ENCODE assay signal across 8 cellular contexts in genomic region chr9:126862461-126862830, GRCh38. TPM values are rescaled to one million over a fixed set of nuclear protein-coding genes. Genes with fewer than 3 reads are reported as not detected.
DNase-seq lines count a peak whose midpoint lies in the region; ATAC-seq and TF ChIP-seq lines count a peak whose summit lies in the region.

No MANE protein-coding gene starts in this region.

- DNase-seq in PC-3 (no peak), fibroblast of pulmonary artery (ENCODE audit: low read depth) (no peak), NCI-H510A (lab: John Stamatoyannopoulos, UW) (no peak), HCEC 1CT (no peak)

- H3K4me3 ChIP-seq in GM08714 (ENCODE audit: low read length) (peak overlapping the region; percentile 81; the same call in 1 of the 2 replicates), PC-3 (ENCODE audit: low read length) (peak overlapping the region; percentile 87), fibroblast of pulmonary artery (replicated peaks; ENCODE audit: low read depth, low read length) (peak overlapping the region; percentile 72), rectal smooth muscle tissue (ENCODE audit: low read length) (peak overlapping the region; percentile 87)

- peak overlapping the region; percentile 97 for H3K4me2 ChIP-seq in PC-3 (ENCODE audit: low read length)

- no TSS peak for BruUV-seq in PC-3 (replicated peaks; lab: Mats Ljungman, UMichigan)

- H2AFZ ChIP-seq in PC-3 (ENCODE audit: low read length) = peak overlapping the region; percentile 53; the same call in 1 of the 2 replicates

- no peaks in the 10 kb centered on the region for H3K9me2 ChIP-seq in PC-3 (replicated peaks; ENCODE audit: low read length)

- TF ChIP-seq CTCF in PC-3 (conservative IDR thresholded peaks at IDR 0.05; ENCODE audit: low read depth, low read length) = no peak
- no peak for TF ChIP-seq CTCF in fibroblast of pulmonary artery (IDR thresholded peaks at IDR 0.05; ENCODE audit: low read length, missing control alignments)

- intact Hi-C loops in PC-3 (cut with micrococcal nuclease) = loop anchor here (10.0 kb wide), 1 partner anchor 52 kb away; the partner anchor contains the start of gene RALGPS1

- H3K4me1 ChIP-seq in PC-3 (ENCODE audit: insufficient read depth, low read length) (peaks cover 17% of the 10 kb centered on the region), rectal smooth muscle tissue (ENCODE audit: control insufficient read depth, insufficient read depth, low read length) (peaks cover 9% of the 10 kb centered on the region)

- H4K20me1 ChIP-seq in PC-3 (ENCODE audit: low read length) = 0 out of 2 replicates have a peak, but pooled peaks cover 5% of the 10 kb centered on the region

- H3K27me3 ChIP-seq in PC-3 (ENCODE audit: low read length) = no peaks in the 10 kb centered on the region
- no peaks in the 10 kb centered on the region for H3K27me3 ChIP-seq in rectal smooth muscle tissue (ENCODE audit: control insufficient read depth, insufficient read depth, low read length)

- H3K27ac ChIP-seq in PC-3 (ENCODE audit: low read length) (no peak overlapping the region), rectal smooth muscle tissue (ENCODE audit: low read depth, low read length) (no peak overlapping the region)

- CTCF ChIA-PET in PC-3 (lab: Charles Lee) = no interaction called here

- H3K9me3 ChIP-seq in PC-3 (ENCODE audit: low read length) = no peaks in the 10 kb centered on the region

- peaks cover 35% of the 10 kb centered on the region for H3K79me2 ChIP-seq in PC-3 (ENCODE audit: low read length)

- H3F3A ChIP-seq in PC-3 (ENCODE audit: low read length, unreplicated experiment) = no peaks in the 10 kb centered on the region

- POLR2A ChIA-PET in PC-3 (lab: Charles Lee; ENCODE audit: unreplicated experiment) = no interaction called here

- H3K9ac ChIP-seq in PC-3 (ENCODE audit: low read length) = no peak overlapping the region
- no peak overlapping the region for H3K9ac ChIP-seq in rectal smooth muscle tissue (ENCODE audit: low read length)

- ATAC-seq in PC-3 (no peak), GM19455 (IDR thresholded peaks at IDR 0.05; ENCODE audit: unreplicated experiment) (no peak), HG02571 (IDR thresholded peaks at IDR 0.05; ENCODE audit: unreplicated experiment) (no peak)

- H3K36me3 ChIP-seq in PC-3 (ENCODE audit: low read depth, low read length) (no peaks in the 10 kb centered on the region; the same call in 1 of the 2 replicates), rectal smooth muscle tissue (ENCODE audit: control insufficient read depth, insufficient read depth, low read length) (no peaks in the 10 kb centered on the region)

RNA-seq across cellular contexts. Expression of gene ZBTB34, which starts 2.0 kb away (rescaled TPM):
- total RNA-seq in PC-3 (2014; rRNA removed) = 1.6 and 1.8 TPM in 2 replicates

RNA-seq across cellular contexts. Expression of gene RALGPS1, which starts 52.1 kb away (rescaled TPM):
- total RNA-seq in PC-3 (2014; rRNA removed) = 7.9 and 10.2 TPM in 2 replicates

RNA-seq across cellular contexts. Expression of gene ZBTB43, which starts 57.6 kb away (rescaled TPM):
- total RNA-seq in PC-3 (2014; rRNA removed) = 5.9 and 36.1 TPM in 2 replicates
